Comparison of ENCODE assay signal across 2 cellular contexts in the genomic region with DNA sequence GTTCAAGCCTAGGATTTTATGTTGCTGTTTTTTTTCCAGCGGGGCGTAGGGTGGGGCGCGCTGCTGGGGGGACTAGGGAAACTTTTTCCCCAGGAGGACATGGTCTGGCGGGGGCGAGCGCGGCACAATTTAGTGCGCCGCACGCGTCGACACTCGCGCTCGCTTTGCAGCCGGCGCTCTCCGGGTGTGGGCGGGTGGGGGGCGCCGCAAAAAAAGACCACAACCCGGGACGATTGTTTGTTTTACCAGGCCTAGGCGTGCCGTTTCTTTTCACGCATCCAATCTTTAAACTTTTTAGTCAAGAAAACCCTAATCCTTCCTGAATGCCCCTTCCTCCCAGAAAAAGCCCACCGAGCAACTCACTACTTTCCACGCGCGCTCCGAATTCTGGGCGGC.
A peak's percentile ranks its signal among the peaks of the same experiment; 100 is the strongest.
TF ChIP-seq lines count a peak whose summit lies in the region.

No MANE protein-coding gene starts in this region.

TF ChIP-seq in A549, 52 proteins besides CTCF, POLR2A, EP300 and RAD21 (continued from another document):
- TF ChIP-seq HOXA7 (CRISPR knock-in tag; IDR thresholded peaks at IDR 0.05) (0 out of 2 replicates have a peak, but pooled peaks have one; percentile 51), MAZ (IDR thresholded peaks at IDR 0.05; ENCODE audit: borderline replicate concordance, low read depth, low read length) (no peak), FOSB (CRISPR knock-in tag; IDR thresholded peaks at IDR 0.05) (peak; percentile 90)

TF ChIP-seq in HepG2, 621 proteins besides CTCF, POLR2A, EP300 and RAD21:
- TF ChIP-seq, protein P1, sequence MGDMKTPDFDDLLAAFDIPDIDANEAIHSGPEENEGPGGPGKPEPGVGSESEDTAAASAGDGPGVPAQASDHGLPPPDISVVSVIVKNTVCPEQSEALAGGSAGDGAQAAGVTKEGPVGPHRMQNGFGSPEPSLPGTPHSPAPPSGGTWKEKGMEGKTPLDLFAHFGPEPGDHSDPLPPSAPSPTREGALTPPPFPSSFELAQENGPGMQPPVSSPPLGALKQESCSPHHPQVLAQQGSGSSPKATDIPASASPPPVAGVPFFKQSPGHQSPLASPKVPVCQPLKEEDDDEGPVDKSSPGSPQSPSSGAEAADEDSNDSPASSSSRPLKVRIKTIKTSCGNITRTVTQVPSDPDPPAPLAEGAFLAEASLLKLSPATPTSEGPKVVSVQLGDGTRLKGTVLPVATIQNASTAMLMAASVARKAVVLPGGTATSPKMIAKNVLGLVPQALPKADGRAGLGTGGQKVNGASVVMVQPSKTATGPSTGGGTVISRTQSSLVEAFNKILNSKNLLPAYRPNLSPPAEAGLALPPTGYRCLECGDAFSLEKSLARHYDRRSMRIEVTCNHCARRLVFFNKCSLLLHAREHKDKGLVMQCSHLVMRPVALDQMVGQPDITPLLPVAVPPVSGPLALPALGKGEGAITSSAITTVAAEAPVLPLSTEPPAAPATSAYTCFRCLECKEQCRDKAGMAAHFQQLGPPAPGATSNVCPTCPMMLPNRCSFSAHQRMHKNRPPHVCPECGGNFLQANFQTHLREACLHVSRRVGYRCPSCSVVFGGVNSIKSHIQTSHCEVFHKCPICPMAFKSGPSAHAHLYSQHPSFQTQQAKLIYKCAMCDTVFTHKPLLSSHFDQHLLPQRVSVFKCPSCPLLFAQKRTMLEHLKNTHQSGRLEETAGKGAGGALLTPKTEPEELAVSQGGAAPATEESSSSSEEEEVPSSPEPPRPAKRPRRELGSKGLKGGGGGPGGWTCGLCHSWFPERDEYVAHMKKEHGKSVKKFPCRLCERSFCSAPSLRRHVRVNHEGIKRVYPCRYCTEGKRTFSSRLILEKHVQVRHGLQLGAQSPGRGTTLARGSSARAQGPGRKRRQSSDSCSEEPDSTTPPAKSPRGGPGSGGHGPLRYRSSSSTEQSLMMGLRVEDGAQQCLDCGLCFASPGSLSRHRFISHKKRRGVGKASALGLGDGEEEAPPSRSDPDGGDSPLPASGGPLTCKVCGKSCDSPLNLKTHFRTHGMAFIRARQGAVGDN (CRISPR knock-in tag; IDR thresholded peaks at IDR 0.05) = 0 out of 2 replicates have a peak, but pooled peaks have one; percentile 45
- TF ChIP-seq PHF21A (CRISPR knock-in tag; IDR thresholded peaks at IDR 0.05) (no peak), ZSCAN31 (CRISPR knock-in tag; IDR thresholded peaks at IDR 0.05; ENCODE audit: low read depth) (peak; percentile 12; the same call in 1 of the 2 replicates), GLI4 (CRISPR knock-in tag; IDR thresholded peaks at IDR 0.05; ENCODE audit: borderline replicate concordance) (no peak), KDM2A (CRISPR knock-in tag; IDR thresholded peaks at IDR 0.05; ENCODE audit: borderline replicate concordance, low read depth) (peak; percentile 23; the same call in 1 of the 2 replicates), ZNF776 (CRISPR knock-in tag; IDR thresholded peaks at IDR 0.05) (0 out of 2 replicates have a peak, but pooled peaks have one; percentile 21), KLF12 (CRISPR knock-in tag; IDR thresholded peaks at IDR 0.05; ENCODE audit: borderline replicate concordance) (peak; percentile 30; the same call in 1 of the 2 replicates), AGO2 (optimal IDR thresholded peaks at IDR 0.05; ENCODE audit: low read depth, low read length) (peak; percentile 44), ZNF607 (CRISPR knock-in tag; IDR thresholded peaks at IDR 0.05; ENCODE audit: borderline replicate concordance) (0 out of 2 replicates have a peak, but pooled peaks have one; percentile 22), SMAD9 (CRISPR knock-in tag; IDR thresholded peaks at IDR 0.05) (0 out of 2 replicates have a peak, but pooled peaks have one; percentile 1), ZNF558 (CRISPR knock-in tag; IDR thresholded peaks at IDR 0.05; ENCODE audit: borderline replicate concordance) (0 out of 2 replicates have a peak, but pooled peaks have one; percentile 19), POLR2G (IDR thresholded peaks at IDR 0.05; ENCODE audit: low read depth, low read length) (peak; percentile 2; the same call in 1 of the 2 replicates), AGO1 (IDR thresholded peaks at IDR 0.05; ENCODE audit: low read depth, low read length, poor library complexity, severe bottlenecking) (peak; percentile 39), ZFX (CRISPR knock-in tag; IDR thresholded peaks at IDR 0.05; ENCODE audit: low read depth) (0 out of 2 replicates have a peak, but pooled peaks have one; percentile 10), RBFOX2 (IDR thresholded peaks at IDR 0.05; ENCODE audit: low read depth, low read length) (peak; percentile 65; the same call in 1 of the 2 replicates), ZNF773 (CRISPR knock-in tag; IDR thresholded peaks at IDR 0.05; ENCODE audit: borderline replicate concordance) (0 out of 2 replicates have a peak, but pooled peaks have one; percentile 15), ZNF121 (CRISPR knock-in tag; IDR thresholded peaks at IDR 0.05) (no peak), SSRP1 (CRISPR knock-in tag; IDR thresholded peaks at IDR 0.05) (0 out of 2 replicates have a peak, but pooled peaks have one; percentile 3), ZNF878 (CRISPR knock-in tag; IDR thresholded peaks at IDR 0.05) (0 out of 2 replicates have a peak, but pooled peaks have one; percentile 8), HOXA9 (CRISPR knock-in tag; IDR thresholded peaks at IDR 0.05; ENCODE audit: borderline replicate concordance) (no peak), ZNF225 (CRISPR knock-in tag; IDR thresholded peaks at IDR 0.05) (0 out of 2 replicates have a peak, but pooled peaks have one; percentile 16), ATF1 (CRISPR knock-in tag; IDR thresholded peaks at IDR 0.05) (no peak), YY1 (IDR thresholded peaks at IDR 0.05; ENCODE audit: insufficient read depth, insufficient replicate concordance, low read depth, low read length) (no peak), ZNF431 (CRISPR knock-in tag; IDR thresholded peaks at IDR 0.05; ENCODE audit: borderline replicate concordance, low read depth) (0 out of 2 replicates have a peak, but pooled peaks have one; percentile 1), KLF6 (CRISPR knock-in tag; IDR thresholded peaks at IDR 0.05) (peak; percentile 13; the same call in 1 of the 2 replicates), SRY (CRISPR knock-in tag; IDR thresholded peaks at IDR 0.05) (0 out of 2 replicates have a peak, but pooled peaks have one; percentile 58), NAIF1 (CRISPR knock-in tag; IDR thresholded peaks at IDR 0.05; ENCODE audit: borderline replicate concordance) (0 out of 2 replicates have a peak, but pooled peaks have one; percentile 23), CEBPB (IDR thresholded peaks at IDR 0.05; ENCODE audit: borderline replicate concordance, low read depth, low read length) (no peak), ZNF564 (CRISPR knock-in tag; IDR thresholded peaks at IDR 0.05) (0 out of 2 replicates have a peak, but pooled peaks have one; percentile 29), ZNF136 (CRISPR knock-in tag; IDR thresholded peaks at IDR 0.05; ENCODE audit: low read depth) (0 out of 2 replicates have a peak, but pooled peaks have one; percentile 38), ZNF232 (CRISPR knock-in tag; IDR thresholded peaks at IDR 0.05; ENCODE audit: borderline replicate concordance) (0 out of 2 replicates have a peak, but pooled peaks have one; percentile 11), ZNF572 (CRISPR knock-in tag; IDR thresholded peaks at IDR 0.05) (no peak), ZNF782 (CRISPR knock-in tag; IDR thresholded peaks at IDR 0.05; ENCODE audit: borderline replicate concordance) (0 out of 2 replicates have a peak, but pooled peaks have one; percentile 6)
- TF ChIP-seq, protein P2, sequence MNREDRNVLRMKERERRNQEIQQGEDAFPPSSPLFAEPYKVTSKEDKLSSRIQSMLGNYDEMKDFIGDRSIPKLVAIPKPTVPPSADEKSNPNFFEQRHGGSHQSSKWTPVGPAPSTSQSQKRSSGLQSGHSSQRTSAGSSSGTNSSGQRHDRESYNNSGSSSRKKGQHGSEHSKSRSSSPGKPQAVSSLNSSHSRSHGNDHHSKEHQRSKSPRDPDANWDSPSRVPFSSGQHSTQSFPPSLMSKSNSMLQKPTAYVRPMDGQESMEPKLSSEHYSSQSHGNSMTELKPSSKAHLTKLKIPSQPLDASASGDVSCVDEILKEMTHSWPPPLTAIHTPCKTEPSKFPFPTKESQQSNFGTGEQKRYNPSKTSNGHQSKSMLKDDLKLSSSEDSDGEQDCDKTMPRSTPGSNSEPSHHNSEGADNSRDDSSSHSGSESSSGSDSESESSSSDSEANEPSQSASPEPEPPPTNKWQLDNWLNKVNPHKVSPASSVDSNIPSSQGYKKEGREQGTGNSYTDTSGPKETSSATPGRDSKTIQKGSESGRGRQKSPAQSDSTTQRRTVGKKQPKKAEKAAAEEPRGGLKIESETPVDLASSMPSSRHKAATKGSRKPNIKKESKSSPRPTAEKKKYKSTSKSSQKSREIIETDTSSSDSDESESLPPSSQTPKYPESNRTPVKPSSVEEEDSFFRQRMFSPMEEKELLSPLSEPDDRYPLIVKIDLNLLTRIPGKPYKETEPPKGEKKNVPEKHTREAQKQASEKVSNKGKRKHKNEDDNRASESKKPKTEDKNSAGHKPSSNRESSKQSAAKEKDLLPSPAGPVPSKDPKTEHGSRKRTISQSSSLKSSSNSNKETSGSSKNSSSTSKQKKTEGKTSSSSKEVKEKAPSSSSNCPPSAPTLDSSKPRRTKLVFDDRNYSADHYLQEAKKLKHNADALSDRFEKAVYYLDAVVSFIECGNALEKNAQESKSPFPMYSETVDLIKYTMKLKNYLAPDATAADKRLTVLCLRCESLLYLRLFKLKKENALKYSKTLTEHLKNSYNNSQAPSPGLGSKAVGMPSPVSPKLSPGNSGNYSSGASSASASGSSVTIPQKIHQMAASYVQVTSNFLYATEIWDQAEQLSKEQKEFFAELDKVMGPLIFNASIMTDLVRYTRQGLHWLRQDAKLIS (CRISPR knock-in tag; IDR thresholded peaks at IDR 0.05) = no peak
- TF ChIP-seq, protein P3, sequence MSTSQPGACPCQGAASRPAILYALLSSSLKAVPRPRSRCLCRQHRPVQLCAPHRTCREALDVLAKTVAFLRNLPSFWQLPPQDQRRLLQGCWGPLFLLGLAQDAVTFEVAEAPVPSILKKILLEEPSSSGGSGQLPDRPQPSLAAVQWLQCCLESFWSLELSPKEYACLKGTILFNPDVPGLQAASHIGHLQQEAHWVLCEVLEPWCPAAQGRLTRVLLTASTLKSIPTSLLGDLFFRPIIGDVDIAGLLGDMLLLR (CRISPR knock-in tag; IDR thresholded peaks at IDR 0.05) = no peak
- TF ChIP-seq, protein P4, sequence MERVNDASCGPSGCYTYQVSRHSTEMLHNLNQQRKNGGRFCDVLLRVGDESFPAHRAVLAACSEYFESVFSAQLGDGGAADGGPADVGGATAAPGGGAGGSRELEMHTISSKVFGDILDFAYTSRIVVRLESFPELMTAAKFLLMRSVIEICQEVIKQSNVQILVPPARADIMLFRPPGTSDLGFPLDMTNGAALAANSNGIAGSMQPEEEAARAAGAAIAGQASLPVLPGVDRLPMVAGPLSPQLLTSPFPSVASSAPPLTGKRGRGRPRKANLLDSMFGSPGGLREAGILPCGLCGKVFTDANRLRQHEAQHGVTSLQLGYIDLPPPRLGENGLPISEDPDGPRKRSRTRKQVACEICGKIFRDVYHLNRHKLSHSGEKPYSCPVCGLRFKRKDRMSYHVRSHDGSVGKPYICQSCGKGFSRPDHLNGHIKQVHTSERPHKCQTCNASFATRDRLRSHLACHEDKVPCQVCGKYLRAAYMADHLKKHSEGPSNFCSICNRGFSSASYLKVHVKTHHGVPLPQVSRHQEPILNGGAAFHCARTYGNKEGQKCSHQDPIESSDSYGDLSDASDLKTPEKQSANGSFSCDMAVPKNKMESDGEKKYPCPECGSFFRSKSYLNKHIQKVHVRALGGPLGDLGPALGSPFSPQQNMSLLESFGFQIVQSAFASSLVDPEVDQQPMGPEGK (CRISPR knock-in tag; IDR thresholded peaks at IDR 0.05) = no peak; the same call in 1 of the 2 replicates
- TF ChIP-seq, protein P5, sequence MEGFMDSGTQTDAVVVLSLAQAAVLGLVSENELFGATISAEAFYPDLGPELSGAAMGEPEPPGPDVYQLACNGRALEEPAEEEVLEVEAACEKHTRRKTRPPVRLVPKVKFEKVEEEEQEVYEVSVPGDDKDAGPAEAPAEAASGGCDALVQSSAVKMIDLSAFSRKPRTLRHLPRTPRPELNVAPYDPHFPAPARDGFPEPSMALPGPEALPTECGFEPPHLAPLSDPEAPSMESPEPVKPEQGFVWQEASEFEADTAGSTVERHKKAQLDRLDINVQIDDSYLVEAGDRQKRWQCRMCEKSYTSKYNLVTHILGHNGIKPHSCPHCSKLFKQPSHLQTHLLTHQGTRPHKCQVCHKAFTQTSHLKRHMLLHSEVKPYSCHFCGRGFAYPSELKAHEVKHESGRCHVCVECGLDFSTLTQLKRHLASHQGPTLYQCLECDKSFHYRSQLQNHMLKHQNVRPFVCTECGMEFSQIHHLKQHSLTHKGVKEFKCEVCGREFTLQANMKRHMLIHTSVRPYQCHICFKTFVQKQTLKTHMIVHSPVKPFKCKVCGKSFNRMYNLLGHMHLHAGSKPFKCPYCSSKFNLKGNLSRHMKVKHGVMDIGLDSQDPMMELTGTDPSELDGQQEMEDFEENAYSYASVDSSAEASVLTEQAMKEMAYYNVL (CRISPR knock-in tag; IDR thresholded peaks at IDR 0.05; ENCODE audit: borderline replicate concordance) = peak; percentile 12; the same call in 1 of the 2 replicates
- TF ChIP-seq, protein P6, sequence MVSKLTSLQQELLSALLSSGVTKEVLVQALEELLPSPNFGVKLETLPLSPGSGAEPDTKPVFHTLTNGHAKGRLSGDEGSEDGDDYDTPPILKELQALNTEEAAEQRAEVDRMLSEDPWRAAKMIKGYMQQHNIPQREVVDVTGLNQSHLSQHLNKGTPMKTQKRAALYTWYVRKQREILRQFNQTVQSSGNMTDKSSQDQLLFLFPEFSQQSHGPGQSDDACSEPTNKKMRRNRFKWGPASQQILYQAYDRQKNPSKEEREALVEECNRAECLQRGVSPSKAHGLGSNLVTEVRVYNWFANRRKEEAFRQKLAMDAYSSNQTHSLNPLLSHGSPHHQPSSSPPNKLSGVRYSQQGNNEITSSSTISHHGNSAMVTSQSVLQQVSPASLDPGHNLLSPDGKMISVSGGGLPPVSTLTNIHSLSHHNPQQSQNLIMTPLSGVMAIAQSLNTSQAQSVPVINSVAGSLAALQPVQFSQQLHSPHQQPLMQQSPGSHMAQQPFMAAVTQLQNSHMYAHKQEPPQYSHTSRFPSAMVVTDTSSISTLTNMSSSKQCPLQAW (CRISPR knock-in tag; IDR thresholded peaks at IDR 0.05) = peak; percentile 52; the same call in 1 of the 2 replicates
- TF ChIP-seq, protein P7, sequence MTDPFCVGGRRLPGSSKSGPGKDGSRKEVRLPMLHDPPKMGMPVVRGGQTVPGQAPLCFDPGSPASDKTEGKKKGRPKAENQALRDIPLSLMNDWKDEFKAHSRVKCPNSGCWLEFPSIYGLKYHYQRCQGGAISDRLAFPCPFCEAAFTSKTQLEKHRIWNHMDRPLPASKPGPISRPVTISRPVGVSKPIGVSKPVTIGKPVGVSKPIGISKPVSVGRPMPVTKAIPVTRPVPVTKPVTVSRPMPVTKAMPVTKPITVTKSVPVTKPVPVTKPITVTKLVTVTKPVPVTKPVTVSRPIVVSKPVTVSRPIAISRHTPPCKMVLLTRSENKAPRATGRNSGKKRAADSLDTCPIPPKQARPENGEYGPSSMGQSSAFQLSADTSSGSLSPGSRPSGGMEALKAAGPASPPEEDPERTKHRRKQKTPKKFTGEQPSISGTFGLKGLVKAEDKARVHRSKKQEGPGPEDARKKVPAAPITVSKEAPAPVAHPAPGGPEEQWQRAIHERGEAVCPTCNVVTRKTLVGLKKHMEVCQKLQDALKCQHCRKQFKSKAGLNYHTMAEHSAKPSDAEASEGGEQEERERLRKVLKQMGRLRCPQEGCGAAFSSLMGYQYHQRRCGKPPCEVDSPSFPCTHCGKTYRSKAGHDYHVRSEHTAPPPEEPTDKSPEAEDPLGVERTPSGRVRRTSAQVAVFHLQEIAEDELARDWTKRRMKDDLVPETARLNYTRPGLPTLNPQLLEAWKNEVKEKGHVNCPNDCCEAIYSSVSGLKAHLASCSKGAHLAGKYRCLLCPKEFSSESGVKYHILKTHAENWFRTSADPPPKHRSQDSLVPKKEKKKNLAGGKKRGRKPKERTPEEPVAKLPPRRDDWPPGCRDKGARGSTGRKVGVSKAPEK (CRISPR knock-in tag; IDR thresholded peaks at IDR 0.05; ENCODE audit: borderline replicate concordance) = 0 out of 2 replicates have a peak, but pooled peaks have one; percentile 30
